ENCODE assay signal across 26 cellular contexts in genomic region chr11:21411114-21411513, GRCh38.
DNase-seq lines count a peak whose midpoint lies in the region; TF ChIP-seq lines count a peak whose summit lies in the region.
"Had no signal": no experiment of that assay in that cellular context is flagged by ENCODE, and none has a peak within 500 bp of the region (broad histone marks: within the 10 kb centered on the region; RNA-seq: fewer than 3 reads in every experiment).

No MANE protein-coding gene starts in this region.

- H3K27me3 Mint-ChIP-seq in progenitor cell of endocrine pancreas = no peaks in the 10 kb centered on the region
- H3K27me3 Mint-ChIP-seq in HFFc6 (ENCODE audit: insufficient read depth) = no peaks in the 10 kb centered on the region; the same call in 1 of the 2 replicates
- H3K27me3 Mint-ChIP-seq: activated CD4-positive, alpha-beta T cell treated with anti-CD3 and anti-CD28 coated beads, Interleukin-2, amount 10 ng/mL, durations not matched to agents 7 days and 5 days; activated naive CD8-positive, alpha-beta T cell treated with anti-CD3 and anti-CD28 coated beads, Interleukin-2, amount 10 ng/mL, durations not matched to agents 7 days and 5 days; T-cell had no signal

- H3K27ac Mint-ChIP-seq in progenitor cell of endocrine pancreas (no peak overlapping the region), HFFc6 (no peak overlapping the region)
- H3K27ac Mint-ChIP-seq: activated CD4-positive, alpha-beta T cell treated with anti-CD3 and anti-CD28 coated beads, Interleukin-2, amount 10 ng/mL, durations not matched to agents 7 days and 5 days; activated naive CD8-positive, alpha-beta T cell treated with anti-CD3 and anti-CD28 coated beads, Interleukin-2, amount 10 ng/mL, durations not matched to agents 7 days and 5 days; CD14-positive monocyte; H9; T-cell had no signal

- H3K4me3 Mint-ChIP-seq in progenitor cell of endocrine pancreas (ENCODE audit: low read depth) (no peak overlapping the region), HFFc6 (no peak overlapping the region)
- H3K4me3 Mint-ChIP-seq: activated CD4-positive, alpha-beta T cell treated with anti-CD3 and anti-CD28 coated beads, Interleukin-2, amount 10 ng/mL, durations not matched to agents 7 days and 5 days; activated naive CD8-positive, alpha-beta T cell treated with anti-CD3 and anti-CD28 coated beads, Interleukin-2, amount 10 ng/mL, durations not matched to agents 7 days and 5 days; CD14-positive monocyte; H9; T-cell had no signal

- TF ChIP-seq CTCF in astrocyte of the cerebellum (IDR thresholded peaks at IDR 0.05; ENCODE audit: low read depth, low read length, missing control alignments) (no peak), progenitor cell of endocrine pancreas (IDR thresholded peaks at IDR 0.05; ENCODE audit: unreplicated experiment) (no peak), HFFc6 (IDR thresholded peaks at IDR 0.05) (no peak)

- DNase-seq in DMS153 (lab: John Stamatoyannopoulos, UW) (peak; percentile 9), HT-29 (ENCODE audit: low spot score) (peak; percentile 16), NCI-H2196 (lab: John Stamatoyannopoulos, UW; ENCODE audit: unreplicated experiment) (peak; percentile 41), astrocyte of the cerebellum (ENCODE audit: low read depth) (peak; percentile 1), C1 segment of cervical spinal cord (lab: John Stamatoyannopoulos, UW) (no peak), progenitor cell of endocrine pancreas (ENCODE audit: low spot score, unreplicated experiment) (no peak), HFFc6 (no peak)
- no peak for DNase-seq in stimulated activated CD4-positive, alpha-beta T cell treated with anti-CD3 and anti-CD28 coated beads, Interleukin-15, amount 100 ng/mL, for 24 hours
- DNase-seq: activated CD4-positive, alpha-beta T cell treated with anti-CD3 and anti-CD28 coated beads, Interleukin-2, amount 10 ng/mL, durations not matched to agents 7 days and 5 days; activated CD8-positive, alpha-beta memory T cell treated with anti-CD3 and anti-CD28 coated beads, Interleukin-2, amount 50 U/mL, for 4 hours; activated naive CD8-positive, alpha-beta T cell treated with anti-CD3 and anti-CD28 coated beads, Interleukin-2, amount 10 ng/mL, durations not matched to agents 7 days and 5 days; body of pancreas; DMS 273 treated with DMSO at 0.1 percent for 48 hours; effector memory CD4-positive, alpha-beta T cell; H9; Karpas-422; left colon; NCI-H1417 treated with DMSO at 0.1 percent for 48 hours; NCI-H226; stimulated activated CD4-positive, alpha-beta T cell treated with anti-CD3 and anti-CD28 coated beads, Interleukin-2, amount 100 ng/mL, for 24 hours; stimulated activated naive CD4-positive, alpha-beta T cell; T-cell had no signal

- H3K9me3 Mint-ChIP-seq in progenitor cell of endocrine pancreas (ENCODE audit: low read depth) (no peaks in the 10 kb centered on the region), HFFc6 (peaks cover 55% of the 10 kb centered on the region)
- H3K9me3 Mint-ChIP-seq: H9 had no signal

- H3K4me1 Mint-ChIP-seq in progenitor cell of endocrine pancreas (ENCODE audit: low read depth) = no peaks in the 10 kb centered on the region
- H3K4me1 Mint-ChIP-seq in HFFc6 (ENCODE audit: low read depth) = no peaks in the 10 kb centered on the region
- H3K4me1 Mint-ChIP-seq: activated CD4-positive, alpha-beta T cell treated with anti-CD3 and anti-CD28 coated beads, Interleukin-2, amount 10 ng/mL, durations not matched to agents 7 days and 5 days; activated naive CD8-positive, alpha-beta T cell treated with anti-CD3 and anti-CD28 coated beads, Interleukin-2, amount 10 ng/mL, durations not matched to agents 7 days and 5 days; CD14-positive monocyte; T-cell had no signal

- no peaks in the 10 kb centered on the region for H3K36me3 Mint-ChIP-seq in progenitor cell of endocrine pancreas (ENCODE audit: insufficient read depth)
- H3K36me3 Mint-ChIP-seq in HFFc6 (ENCODE audit: low read depth) = no peaks in the 10 kb centered on the region
- H3K36me3 Mint-ChIP-seq: activated naive CD8-positive, alpha-beta T cell treated with anti-CD3 and anti-CD28 coated beads, Interleukin-2, amount 10 ng/mL, durations not matched to agents 7 days and 5 days; CD14-positive monocyte; T-cell had no signal

- in situ Hi-C loops in astrocyte of the cerebellum (cut with HindIII; ENCODE audit: low sequenced_read_pairs) = no loop called here

- no peak overlapping the region for H3K4me3 ChIP-seq in astrocyte of the cerebellum (ENCODE audit: low read depth, low read length)
- H3K4me3 ChIP-seq: body of pancreas, esophagus muscularis mucosa, gastroesophageal sphincter, thoracic aorta had no signal

Comparison
In these comparisons a context has a peak if more than half of its experiments do, and no peak if none do; other contexts are left out.
1. DNase-seq: peak in DMS153 (single experiment), HT-29 (single experiment), NCI-H2196 (single experiment) and astrocyte of the cerebellum (single experiment); none in stimulated activated CD4-positive, alpha-beta T cell treated with anti-CD3 and anti-CD28 coated beads, Interleukin-15, amount 100 ng/mL, for 24 hours (single experiment), C1 segment of cervical spinal cord (0 of 14), progenitor cell of endocrine pancreas (single experiment) and HFFc6 (single experiment).